ENCODE assay signal across 18 cellular contexts in the genomic region with DNA sequence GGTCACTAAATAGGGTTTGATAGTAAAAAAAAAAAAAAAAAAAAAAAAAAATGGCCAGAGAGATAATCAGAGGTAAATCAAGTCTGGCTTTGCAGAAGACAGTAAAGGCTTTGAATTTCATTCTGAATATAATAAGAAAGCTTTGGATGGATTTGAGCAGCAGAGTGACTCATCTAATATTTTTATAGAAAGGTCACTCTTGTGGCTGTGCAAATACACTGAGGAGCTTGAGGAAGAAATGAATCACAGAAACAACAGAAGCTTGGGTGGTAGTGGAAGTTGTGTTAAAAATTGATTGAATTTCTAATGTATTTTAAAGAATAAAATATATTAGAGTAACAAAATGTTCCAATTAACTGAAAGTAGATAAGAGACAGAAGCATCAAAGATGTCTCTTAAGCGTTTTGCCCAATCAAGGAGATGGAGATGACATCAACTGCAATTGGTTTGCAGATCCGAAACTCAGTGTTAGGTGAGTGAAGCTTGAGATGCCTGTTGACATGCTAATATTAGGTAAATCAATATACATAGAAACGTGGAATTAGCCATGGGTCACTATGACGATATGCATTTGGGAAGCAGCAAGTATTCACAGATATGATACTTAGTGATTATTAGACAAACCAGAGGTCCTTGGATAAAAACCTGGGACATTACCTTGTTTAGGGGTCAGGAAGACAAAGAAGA.
A peak's percentile ranks its signal among the peaks of the same experiment; 100 is the strongest.
DNase-seq lines count a peak whose midpoint lies in the region; ATAC-seq and TF ChIP-seq lines count a peak whose summit lies in the region.
"Had no signal": no experiment of that assay in that cellular context is flagged by ENCODE, and none has a peak within 500 bp of the region (broad histone marks: within the 10 kb centered on the region; RNA-seq: fewer than 3 reads in every experiment).

No MANE protein-coding gene starts in this region.

- H3K4me1 ChIP-seq in Panc1 (ENCODE audit: control insufficient read depth, insufficient read depth, low read length): no peaks in the 10 kb centered on the region
- H3K4me1 ChIP-seq: stomach had no signal

- ATAC-seq in Panc1 (no peak), GM21381 (IDR thresholded peaks at IDR 0.05; ENCODE audit: unreplicated experiment) (no peak), HG03439 (IDR thresholded peaks at IDR 0.05; ENCODE audit: unreplicated experiment) (no peak)

- CTCF ChIA-PET in Panc1 (lab: Charles Lee): no interaction called here

- H3K27ac ChIP-seq in Panc1 (ENCODE audit: low read length): no peak overlapping the region
- H3K27ac ChIP-seq: stomach had no signal

- no peak for TF ChIP-seq CTCF in Panc1 (IDR thresholded peaks at IDR 0.05)

- DNase-seq in Daoy (ENCODE audit: low read depth) (peak; percentile 18), Panc1 (ENCODE audit: low read depth, low spot score) (peak; percentile 32), fibroblast of gingiva (ENCODE audit: low read depth) (peak; percentile 3), renal cortical epithelial cell (ENCODE audit: low read depth) (peak; percentile 16), NCI-H1930 (lab: John Stamatoyannopoulos, UW) (no peak)
- DNase-seq in activated naive CD4-positive, alpha-beta T cell treated with Interleukin-2 at 50 U/mL for 16 hours: no peak
- DNase-seq: activated naive CD8-positive, alpha-beta T cell treated with anti-CD3 and anti-CD28 coated beads for 36 hours; activated T-cell treated with anti-CD3 and anti-CD28 coated beads for 4 hours; CD4-positive, alpha-beta T cell; dermis blood vessel endothelial cell; glutamatergic neuron; kidney; NCI-H226; retina; stomach; T-helper 1 cell had no signal

- BruUV-seq in Panc1 (replicated peaks; lab: Mats Ljungman, UMichigan): no TSS peak

- POLR2A ChIA-PET in Panc1 (lab: Charles Lee): no interaction called here

- H3K27me3 ChIP-seq in Panc1 (ENCODE audit: control insufficient read depth, insufficient read depth, low read length): no peaks in the 10 kb centered on the region
- H3K27me3 ChIP-seq: stomach had no signal

- no peak overlapping the region for H3K4me3 ChIP-seq in Panc1 (ENCODE audit: low read depth in 2 of 2, low read length in 2 of 2)
- H3K4me3 ChIP-seq: stomach had no signal

- in situ Hi-C loops in Panc1 (cut with HindIII; ENCODE audit: low pct_unique_long_range_greater_than_20kb, low sequenced_read_pairs): no loop called here

- intact Hi-C loops in Panc1 (cut with micrococcal nuclease; ENCODE audit: unreplicated experiment): no loop called here

- H3K9me3 ChIP-seq in Panc1 (ENCODE audit: control insufficient read depth, insufficient read depth, low read depth, low read length): no peaks in the 10 kb centered on the region; the same call in 1 of the 2 replicates

- no peaks in the 10 kb centered on the region for H3K36me3 ChIP-seq in Panc1 (ENCODE audit: control insufficient read depth, insufficient read depth, low read length)
- H3K36me3 ChIP-seq: stomach had no signal

Comparison
In these comparisons a context has a peak if more than half of its experiments do, and no peak if none do; other contexts are left out.
1. DNase-seq: peak in Daoy (single experiment), Panc1 (single experiment), fibroblast of gingiva (single experiment) and renal cortical epithelial cell (single experiment); none in activated naive CD4-positive, alpha-beta T cell treated with Interleukin-2 at 50 U/mL for 16 hours (single experiment) and NCI-H1930 (0 of 2).